Comparison of ENCODE assay signal across 24 cellular contexts in genomic region chr1:200991039-200991698, GRCh38.
"Had no signal": no experiment of that assay in that cellular context is flagged by ENCODE, and none has a peak within 500 bp of the region (broad histone marks: within the 10 kb centered on the region; RNA-seq: fewer than 3 reads in every experiment).

No MANE protein-coding gene starts in this region.

- H3K36me3 ChIP-seq: adrenal gland had no signal

- H3K9me3 ChIP-seq: adrenal gland, esophagus muscularis mucosa, heart right ventricle, tibial artery, upper lobe of right lung had no signal

- ATAC-seq: heart right ventricle; left ventricle myocardium superior; sciatic nerve; SK-N-SH treated with all-trans-retinoic acid at 6 μM for 48 hours; stimulated activated memory B cell treated with anti-CD40 and anti-IgM and Interleukin-4, amounts not matched to agents 10 μg/mL and 1 μg/mL and 100 μg/mL, for 72 hours; stimulated activated naive CD8-positive, alpha-beta T cell treated with anti-CD3 and anti-CD28 coated beads, Interleukin-15, amount 100 ng/mL, for 72 hours; T-helper 17 cell; upper lobe of right lung had no signal

- H3K4me3 Mint-ChIP-seq: activated B cell treated with CpG ODN at 0.5 μM for 24 hours; activated naive CD4-positive, alpha-beta T cell treated with anti-CD3 and anti-CD28 coated beads for 36 hours; activated naive CD8-positive, alpha-beta T cell treated with anti-CD3 and anti-CD28 coated beads for 36 hours; activated T-helper 1 cell treated with anti-CD3 and anti-CD28 coated beads, Interleukin-12 subunit alpha, Interleukin-12 subunit beta, Interleukin-2, Interleukin-4 antibody, amounts not matched to agents 30 ng/mL and 10 ng/mL and 1 ng/mL, durations not matched to agents 14 hours and 24 hours and 36 hours; dendritic cell treated with granulocyte-macrophage colony-stimulating factor and Interleukin-4, amounts not matched to agents 40 ng/mL and 50 ng/mL, for 4 days; stimulated activated memory B cell treated with anti-CD40 and anti-IgM and Interleukin-4, amounts not matched to agents 10 μg/mL and 1 μg/mL and 100 μg/mL, for 72 hours; stimulated activated naive CD8-positive, alpha-beta T cell treated with anti-CD3 and anti-CD28 coated beads, Interleukin-15, amount 100 ng/mL, for 72 hours; T-helper 17 cell had no signal

- H3K4me1 ChIP-seq: adrenal gland, esophagus muscularis mucosa, heart right ventricle, tibial artery, upper lobe of right lung had no signal

- H3K27ac Mint-ChIP-seq: activated B cell treated with CpG ODN at 0.5 μM for 24 hours; activated naive CD4-positive, alpha-beta T cell treated with anti-CD3 and anti-CD28 coated beads for 36 hours; activated naive CD8-positive, alpha-beta T cell treated with anti-CD3 and anti-CD28 coated beads for 36 hours; activated T-helper 1 cell treated with anti-CD3 and anti-CD28 coated beads, Interleukin-12 subunit alpha, Interleukin-12 subunit beta, Interleukin-2, Interleukin-4 antibody, amounts not matched to agents 30 ng/mL and 10 ng/mL and 1 ng/mL, durations not matched to agents 14 hours and 24 hours and 36 hours; dendritic cell treated with granulocyte-macrophage colony-stimulating factor and Interleukin-4, amounts not matched to agents 40 ng/mL and 50 ng/mL, for 4 days; stimulated activated memory B cell treated with anti-CD40 and anti-IgM and Interleukin-4, amounts not matched to agents 10 μg/mL and 1 μg/mL and 100 μg/mL, for 72 hours; T-helper 17 cell had no signal

- H3K4me1 Mint-ChIP-seq: activated B cell treated with CpG ODN at 0.5 μM for 24 hours; activated naive CD8-positive, alpha-beta T cell treated with anti-CD3 and anti-CD28 coated beads for 36 hours; stimulated activated naive CD8-positive, alpha-beta T cell treated with anti-CD3 and anti-CD28 coated beads, Interleukin-15, amount 100 ng/mL, for 72 hours had no signal

- H3K27me3 ChIP-seq: adrenal gland, esophagus muscularis mucosa, heart right ventricle, tibial artery, upper lobe of right lung had no signal

- DNase-seq: activated B cell treated with CpG ODN at 0.5 μM for 24 hours; activated effector memory CD4-positive, alpha-beta T cell treated with anti-CD3 and anti-CD28 coated beads, Interleukin-2, amount 50 U/mL, for 16 hours; activated naive CD4-positive, alpha-beta T cell treated with anti-CD3 and anti-CD28 coated beads for 36 hours; activated naive CD8-positive, alpha-beta T cell treated with anti-CD3 and anti-CD28 coated beads for 36 hours; adrenal gland; central memory CD4-positive, alpha-beta T cell; effector CD4-positive, alpha-beta T cell; foreskin melanocyte; heart right ventricle; islet precursor cell; left ventricle myocardium superior; stimulated activated CD4-positive, alpha-beta T cell treated with anti-CD3 and anti-CD28 coated beads, Interleukin-12 subunit alpha, Interleukin-12 subunit beta, amount 100 ng/mL, for 4 hours; stimulated activated CD4-positive, alpha-beta T cell treated with anti-CD3 and anti-CD28 coated beads, Interleukin-4, amount 100 ng/mL, for 24 hours; stimulated activated naive CD8-positive, alpha-beta T cell treated with anti-CD3 and anti-CD28 coated beads, Interleukin-15, amount 100 ng/mL, for 72 hours; T-helper 17 cell; tibial artery; upper lobe of right lung had no signal

- H3K27me3 Mint-ChIP-seq: activated B cell treated with CpG ODN at 0.5 μM for 24 hours; activated naive CD8-positive, alpha-beta T cell treated with anti-CD3 and anti-CD28 coated beads for 36 hours; dendritic cell treated with granulocyte-macrophage colony-stimulating factor and Interleukin-4, amounts not matched to agents 40 ng/mL and 50 ng/mL, for 4 days; stimulated activated memory B cell treated with anti-CD40 and anti-IgM and Interleukin-4, amounts not matched to agents 10 μg/mL and 1 μg/mL and 100 μg/mL, for 72 hours; stimulated activated naive CD8-positive, alpha-beta T cell treated with anti-CD3 and anti-CD28 coated beads, Interleukin-15, amount 100 ng/mL, for 72 hours; T-helper 17 cell had no signal

- H3K4me3 ChIP-seq: adrenal gland, esophagus muscularis mucosa, heart right ventricle, skin epidermis, tibial artery, upper lobe of right lung had no signal

- H3K27ac ChIP-seq: adrenal gland, esophagus muscularis mucosa, heart right ventricle, skin epidermis, tibial artery, upper lobe of right lung had no signal

- H3K9me3 Mint-ChIP-seq: activated B cell treated with CpG ODN at 0.5 μM for 24 hours; activated naive CD4-positive, alpha-beta T cell treated with anti-CD3 and anti-CD28 coated beads for 36 hours; activated naive CD8-positive, alpha-beta T cell treated with anti-CD3 and anti-CD28 coated beads for 36 hours; activated T-helper 1 cell treated with anti-CD3 and anti-CD28 coated beads, Interleukin-12 subunit alpha, Interleukin-12 subunit beta, Interleukin-2, Interleukin-4 antibody, amounts not matched to agents 30 ng/mL and 10 ng/mL and 1 ng/mL, durations not matched to agents 14 hours and 24 hours and 36 hours; dendritic cell treated with granulocyte-macrophage colony-stimulating factor and Interleukin-4, amounts not matched to agents 40 ng/mL and 50 ng/mL, for 4 days; stimulated activated memory B cell treated with anti-CD40 and anti-IgM and Interleukin-4, amounts not matched to agents 10 μg/mL and 1 μg/mL and 100 μg/mL, for 72 hours; stimulated activated naive CD8-positive, alpha-beta T cell treated with anti-CD3 and anti-CD28 coated beads, Interleukin-15, amount 100 ng/mL, for 72 hours had no signal
